ENCODE assay signal across 24 cellular contexts in the genomic region with DNA sequence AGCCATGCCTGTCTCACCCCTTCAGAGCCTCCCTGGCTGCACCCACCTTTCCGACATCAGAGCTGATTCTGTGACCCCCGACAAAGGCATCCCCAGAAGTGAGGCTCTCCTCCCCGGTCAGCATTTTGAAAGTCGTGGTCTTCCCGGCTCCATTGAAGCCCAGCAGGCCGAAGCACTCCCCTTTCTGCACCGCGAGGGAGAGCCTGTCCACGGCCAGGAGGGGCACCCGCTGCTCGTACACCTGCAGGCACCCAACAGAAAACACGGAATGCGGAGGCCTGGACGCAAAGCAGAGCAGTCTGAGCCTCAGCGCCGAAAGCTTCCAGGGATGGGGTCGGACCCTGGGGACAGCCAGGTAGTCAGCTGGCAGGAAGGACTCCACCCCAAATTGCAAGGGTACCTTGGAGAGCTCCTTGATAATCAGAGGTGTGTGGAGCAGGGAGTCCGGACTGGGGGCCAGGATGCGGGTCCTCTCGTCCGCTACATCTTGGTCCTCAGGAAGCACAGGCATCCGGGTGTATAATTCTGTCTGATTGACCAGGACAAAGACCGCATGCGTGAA.
"Had no signal": no experiment of that assay in that cellular context is flagged by ENCODE, and none has a peak within 500 bp of the region (broad histone marks: within the 10 kb centered on the region; RNA-seq: fewer than 3 reads in every experiment).

No MANE protein-coding gene starts in this region.

- H3K27ac ChIP-seq: heart left ventricle, left lung, neutrophil, pancreas, psoas muscle, right atrium auricular region, thoracic aorta, vagina had no signal

- H3K4me3 ChIP-seq: heart left ventricle, left lung, lung, pancreas, psoas muscle, right atrium auricular region, thoracic aorta, vagina had no signal

- H3K4me3 Mint-ChIP-seq: activated CD4-positive, alpha-beta memory T cell treated with anti-CD3 and anti-CD28 coated beads for 36 hours; activated naive CD4-positive, alpha-beta T cell treated with anti-CD3 and anti-CD28 coated beads, Interleukin-2, amount 10 ng/mL, durations not matched to agents 7 days and 5 days; T-helper 17 cell; type B pancreatic cell had no signal

- DNase-seq: activated CD4-positive, alpha-beta memory T cell treated with anti-CD3 and anti-CD28 coated beads for 36 hours; activated CD4-positive, alpha-beta T cell treated with anti-CD3 and anti-CD28 coated beads for 48 hours; activated effector memory CD4-positive, alpha-beta T cell treated with anti-CD3 and anti-CD28 coated beads, Interleukin-2, amount 50 U/mL, for 16 hours; activated naive CD4-positive, alpha-beta T cell treated with anti-CD3 and anti-CD28 coated beads, Interleukin-2, amount 10 ng/mL, durations not matched to agents 7 days and 5 days; amygdala; cerebellar nuclear complex; cortex of kidney; foreskin melanocyte; heart left ventricle; kidney; naive B cell; pancreas; psoas muscle; stimulated activated CD4-positive, alpha-beta T cell treated with anti-CD3 and anti-CD28 coated beads, Interleukin-4, amount 100 ng/mL, for 24 hours; stimulated activated naive CD4-positive, alpha-beta T cell treated with Interleukin-2 at 50 U/mL for 16 hours; T-helper 17 cell had no signal

- H3K4me1 Mint-ChIP-seq: activated naive CD4-positive, alpha-beta T cell treated with anti-CD3 and anti-CD28 coated beads, Interleukin-2, amount 10 ng/mL, durations not matched to agents 7 days and 5 days; naive B cell; T-helper 17 cell had no signal

- H3K27ac Mint-ChIP-seq: activated CD4-positive, alpha-beta memory T cell treated with anti-CD3 and anti-CD28 coated beads for 36 hours; activated naive CD4-positive, alpha-beta T cell treated with anti-CD3 and anti-CD28 coated beads, Interleukin-2, amount 10 ng/mL, durations not matched to agents 7 days and 5 days; naive B cell; T-helper 17 cell; type B pancreatic cell had no signal

- H3K36me3 Mint-ChIP-seq: activated naive CD4-positive, alpha-beta T cell treated with anti-CD3 and anti-CD28 coated beads, Interleukin-2, amount 10 ng/mL, durations not matched to agents 7 days and 5 days; naive B cell; type B pancreatic cell had no signal

- H3K9me3 Mint-ChIP-seq: activated CD4-positive, alpha-beta memory T cell treated with anti-CD3 and anti-CD28 coated beads for 36 hours; activated naive CD4-positive, alpha-beta T cell treated with anti-CD3 and anti-CD28 coated beads, Interleukin-2, amount 10 ng/mL, durations not matched to agents 7 days and 5 days; naive B cell; type B pancreatic cell had no signal

- H3K4me1 ChIP-seq: heart left ventricle, left lung, pancreas, right atrium auricular region, vagina had no signal

- H3K27me3 ChIP-seq: heart left ventricle, left lung, neutrophil, pancreas, right atrium auricular region, vagina had no signal

- H3K27me3 Mint-ChIP-seq: activated CD4-positive, alpha-beta memory T cell treated with anti-CD3 and anti-CD28 coated beads for 36 hours; activated naive CD4-positive, alpha-beta T cell treated with anti-CD3 and anti-CD28 coated beads, Interleukin-2, amount 10 ng/mL, durations not matched to agents 7 days and 5 days; T-helper 17 cell had no signal

- ATAC-seq: esophagus mucosa, heart left ventricle, left lung, pancreas, psoas muscle, T-helper 17 cell had no signal

- H3K9me3 ChIP-seq: heart left ventricle, left lung, neutrophil, pancreas, psoas muscle, right atrium auricular region, thoracic aorta, vagina had no signal

- FAIRE-seq: kidney, pancreas had no signal

- H3K36me3 ChIP-seq: neutrophil, pancreas, vagina had no signal
